In the genomic region with DNA sequence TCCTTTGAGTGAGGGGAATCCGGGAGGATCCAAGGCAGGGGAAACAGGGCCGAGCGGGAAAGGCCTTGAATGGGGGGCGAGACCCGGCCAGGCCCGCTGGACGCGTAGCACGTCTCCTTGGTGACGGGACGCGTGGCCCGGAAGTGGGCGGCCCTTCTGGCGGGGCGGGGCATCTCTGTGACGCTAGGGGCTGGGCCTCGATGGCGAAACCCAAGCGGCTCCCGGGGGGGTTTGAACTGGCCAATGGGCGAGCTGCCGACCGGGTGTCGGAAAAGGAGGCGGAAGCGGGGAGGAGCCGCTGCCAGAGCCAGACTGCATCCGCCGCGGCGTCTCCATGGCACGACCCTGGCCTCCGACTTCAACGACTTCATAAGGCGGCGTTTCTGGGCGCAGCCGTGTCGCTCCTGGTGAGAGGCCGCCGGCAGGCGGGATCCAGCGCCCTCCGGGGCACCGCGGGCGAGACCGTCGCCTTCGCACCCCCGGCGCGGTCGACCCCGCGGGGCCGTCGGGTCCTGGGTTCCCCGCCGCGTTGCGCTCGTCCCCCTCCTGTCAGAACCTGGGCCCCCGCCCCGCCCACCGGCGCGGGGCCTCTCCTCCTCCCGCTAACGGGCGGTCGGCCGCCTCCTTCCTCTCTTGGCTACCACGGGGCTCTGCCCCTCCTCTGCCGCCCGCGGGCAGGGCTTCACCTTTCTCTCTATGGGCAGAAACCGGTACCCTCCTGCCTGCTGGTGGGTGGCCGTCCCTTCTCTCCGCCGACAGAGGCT, we compare ENCODE assay signal across 8 cellular contexts. TPM values are rescaled to one million over a fixed set of nuclear protein-coding genes. Genes with fewer than 3 reads are reported as not detected.
DNase-seq lines count a peak whose midpoint lies in the region; ATAC-seq, FAIRE-seq and TF ChIP-seq lines count a peak whose summit lies in the region.

A gene (plus strand): TSS at position 158 of the 764 bp plus-strand sequence. CDS start 86 bp downstream, at position 244.

- H2AK9ac ChIP-seq in IMR-90 (replicated peaks; ENCODE audit: low read depth, low read length, poor library complexity): peak within 1 kb of the TSS; percentile 94

- H3K9me1 ChIP-seq in IMR-90 (ENCODE audit: insufficient read depth, low read length) (no peaks in the 10 kb centered on the region), endothelial cell of umbilical vein (replicated peaks; ENCODE audit: control insufficient read depth, extremely low read depth, insufficient read depth, low read length) (no peaks in the 10 kb centered on the region)

- H2AFZ ChIP-seq in IMR-90 (replicated peaks; ENCODE audit: low read length, poor library complexity) (peak within 1 kb of the TSS; percentile 100), OCI-LY7 (ENCODE audit: low read length) (peak within 1 kb of the TSS; percentile 48), endothelial cell of umbilical vein (ENCODE audit: low read depth, low read length) (peak within 1 kb of the TSS; percentile 66)

- no peak for TF ChIP-seq RAD21 in IMR-90 (IDR thresholded peaks at IDR 0.05; ENCODE audit: low read length)

- TF ChIP-seq CTCF in IMR-90 (conservative IDR thresholded peaks at IDR 0.05; ENCODE audit: low read depth, low read length): no peak
- TF ChIP-seq CTCF in OCI-LY7 (conservative IDR thresholded peaks at IDR 0.05; ENCODE audit: low read length): no peak
- TF ChIP-seq CTCF in endothelial cell of umbilical vein (IDR thresholded peaks at IDR 0.05; ENCODE audit: extremely low read depth in 1 of 2, insufficient read depth in 1 of 2, low read depth in 1 of 2, low read length in 2 of 2): no peak

- H2BK5ac ChIP-seq in IMR-90 (ENCODE audit: low read depth, low read length, poor library complexity, severe bottlenecking): peak within 1 kb of the TSS; percentile 77

- H3K79me2 ChIP-seq in OCI-LY7 (ENCODE audit: insufficient read depth, low read depth, low read length) (peaks cover 12% of the 10 kb centered on the region), endothelial cell of umbilical vein (ENCODE audit: control insufficient read depth, insufficient read depth, low read length) (peaks cover 9% of the 10 kb centered on the region)

- peak within 1 kb of the TSS; percentile 74 for H3K4me3 ChIP-seq in IMR-90 (ENCODE audit: insufficient read depth, low read depth, low read length)
- H3K4me3 ChIP-seq in OCI-LY7 (ENCODE audit: low read depth, low read length, poor library complexity, severe bottlenecking): peak within 1 kb of the TSS; percentile 76
- peak within 1 kb of the TSS; percentile 50 to 66 (median 55) for H3K4me3 ChIP-seq in endothelial cell of umbilical vein (replicated peaks in 1 of 3; ENCODE audit: insufficient read depth in 1 of 3, low read depth in 1 of 3, low read length in 3 of 3)

- H2BK120ac ChIP-seq in IMR-90 (ENCODE audit: low read depth, low read length): peak within 1 kb of the TSS; percentile 80; the same call in 1 of the 2 replicates

- H4K91ac ChIP-seq in IMR-90 (ENCODE audit: insufficient read depth, low read depth, low read length): peak within 1 kb of the TSS; percentile 62

- peak within 1 kb of the TSS; percentile 96 for H3K4me2 ChIP-seq in IMR-90 (ENCODE audit: low read depth, low read length)
- peak within 1 kb of the TSS; percentile 90 for H3K4me2 ChIP-seq in OCI-LY7 (ENCODE audit: low read length)
- H3K4me2 ChIP-seq in endothelial cell of umbilical vein (ENCODE audit: insufficient read depth, low read length): peak within 1 kb of the TSS; percentile 40

- peaks cover 6% of the 10 kb centered on the region; the same call in 1 of the 2 replicates for H3K4me1 ChIP-seq in IMR-90 (ENCODE audit: control insufficient read depth, insufficient read depth, low read length)
- peaks cover 10% of the 10 kb centered on the region for H3K4me1 ChIP-seq in OCI-LY7 (ENCODE audit: insufficient read depth, low read length, poor library complexity, severe bottlenecking)
- peaks cover 7% of the 10 kb centered on the region for H3K4me1 ChIP-seq in endothelial cell of umbilical vein (ENCODE audit: control insufficient read depth, extremely low read depth, insufficient read depth, low read length)

- POLR2A ChIA-PET in IMR-90 (lab: Charles Lee; ENCODE audit: unreplicated experiment) (interaction anchor here (0.7 kb wide), 1 partner anchor 27 kb away, joined by 3 read pairs; no protein-coding TSS in a partner anchor), OCI-LY7 (lab: Charles Lee) (interaction anchor here (0.6 kb wide), 1 partner anchor 221 kb away, joined by 3 read pairs; no protein-coding TSS in a partner anchor), endothelial cell of umbilical vein (lab: Charles Lee) (interaction anchor here (1.0 kb wide), 1 partner anchor 97 kb away, joined by 6 read pairs; a partner anchor contains a TSS)

- H3K36me3 ChIP-seq in IMR-90 (ENCODE audit: control insufficient read depth, insufficient read depth, low read length) (peaks cover 16% of the 10 kb centered on the region), OCI-LY7 (ENCODE audit: insufficient read depth, low read length) (peaks cover 20% of the 10 kb centered on the region), endothelial cell of umbilical vein (ENCODE audit: control insufficient read depth in 2 of 2, extremely low read depth in 1 of 2, insufficient read depth in 2 of 2, low read length in 2 of 2) (peaks cover 0 to 12% of the 10 kb centered on the region in 2 experiments)

- H3K27ac ChIP-seq in IMR-90 (ENCODE audit: insufficient read depth, low read length) (peak within 1 kb of the TSS; percentile 73), OCI-LY7 (ENCODE audit: low read depth, low read length, poor library complexity, severe bottlenecking) (peak within 1 kb of the TSS; percentile 75), endothelial cell of umbilical vein (ENCODE audit: insufficient read depth, low read depth, low read length) (peak within 1 kb of the TSS; percentile 64)

- intact Hi-C loops in IMR-90 (cut with micrococcal nuclease) (no loop called here), OCI-LY7 (cut with micrococcal nuclease; ENCODE audit: unreplicated experiment) (loop anchor here (2.0 to 5.0 kb wide), 5 partner anchors 49 to 427 kb away; a partner anchor contains a TSS), endothelial cell of umbilical vein (cut with micrococcal nuclease) (loop anchor here (1.0 to 2.0 kb wide), 5 partner anchors 18 to 96 kb away; a partner anchor contains a TSS)

- peak within 1 kb of the TSS; percentile 10; the same call in 1 of the 3 replicates for H2BK15ac ChIP-seq in IMR-90 (ENCODE audit: low read depth, low read length)

- H3K23ac ChIP-seq in IMR-90 (ENCODE audit: low read depth, low read length): peak within 1 kb of the TSS; percentile 74

- H2BK20ac ChIP-seq in IMR-90 (ENCODE audit: low read depth, low read length): no peak within 1 kb of the TSS

- TF ChIP-seq POLR2A in IMR-90 (IDR thresholded peaks at IDR 0.05; ENCODE audit: low read depth, low read length) (peak; percentile 89), endothelial cell of umbilical vein (IDR thresholded peaks at IDR 0.05; ENCODE audit: low read depth, low read length) (peak; percentile 86)

- H4K20me1 ChIP-seq in IMR-90 (ENCODE audit: insufficient read depth, low read length): 0 out of 2 replicates have a peak, but pooled peaks cover 4% of the 10 kb centered on the region
- 0 out of 2 replicates have a peak, but pooled peaks cover 4% of the 10 kb centered on the region for H4K20me1 ChIP-seq in OCI-LY7 (ENCODE audit: insufficient read depth, low read length)
- no peaks in the 10 kb centered on the region for H4K20me1 ChIP-seq in endothelial cell of umbilical vein (replicated peaks; ENCODE audit: control insufficient read depth, extremely low read depth, insufficient read depth, low read length)

- H3K56ac ChIP-seq in IMR-90 (ENCODE audit: extremely low read depth, insufficient read depth, low read length): peak within 1 kb of the TSS; percentile 58

- H3K9ac ChIP-seq in IMR-90 (ENCODE audit: low read depth, low read length) (peak within 1 kb of the TSS; percentile 66), endothelial cell of umbilical vein (replicated peaks; ENCODE audit: extremely low read depth, insufficient read depth, low read length) (peak within 1 kb of the TSS; percentile 70)

- 0% methylated on average over 29 of the region's 82 CpGs; no CpG with 5 or more reads in 1 of the 2 experiments for WGBS in IMR-90 (ENCODE audit: extremely low coverage in 2 of 2, insufficient read length in 1 of 2), 2 experiments

- peak within 1 kb of the TSS; percentile 98 for H3K14ac ChIP-seq in IMR-90 (replicated peaks; ENCODE audit: low read depth, low read length)

- H3K9me2 ChIP-seq in OCI-LY7 (ENCODE audit: insufficient read depth, low read length): no peaks in the 10 kb centered on the region

- peak; percentile 98 for FAIRE-seq in endothelial cell of umbilical vein (lab: Jason Lieb, UNC)

- peak within 1 kb of the TSS; percentile 94 for H3K4ac ChIP-seq in IMR-90 (ENCODE audit: low read depth, low read length)

- in situ Hi-C loops in IMR-90 (cut with MboI; ENCODE audit: low sequenced_read_pairs): no loop called here

- H3K9me3 ChIP-seq in IMR-90 (ENCODE audit: control insufficient read depth, insufficient read depth, low read length) (no peaks in the 10 kb centered on the region), OCI-LY7 (ENCODE audit: low read length) (no peaks in the 10 kb centered on the region), endothelial cell of umbilical vein (replicated peaks; ENCODE audit: control insufficient read depth, insufficient read depth, low read length) (no peaks in the 10 kb centered on the region)

- peak within 1 kb of the TSS; percentile 59 to 95 for H4K8ac ChIP-seq in IMR-90 (ENCODE audit: low read depth in 2 of 2, low read length in 2 of 2)

- peak; percentile 85 for DNase-seq in DMS 273 treated with DMSO at 0.1 percent for 48 hours (lab: John Stamatoyannopoulos, UW)
- peak; percentile 92 for DNase-seq in IMR-90
- DNase-seq in OCI-LY7 (ENCODE audit: low spot score): peak; percentile 98
- peak; percentile 98 for DNase-seq in activated CD8-positive, alpha-beta memory T cell treated with anti-CD3 and anti-CD28 coated beads, Interleukin-2, amount 50 U/mL, for 48 hours
- DNase-seq in endothelial cell of umbilical vein (ENCODE audit: low read depth, low spot score): peak; percentile 95
- peak; percentile 93 for DNase-seq in middle frontal gyrus (ENCODE audit: extremely low spot score, low spot score)
- DNase-seq in stimulated activated CD8-positive, alpha-beta memory T cell treated with anti-CD3 and anti-CD28 coated beads, Interleukin-2, amount 100 ng/mL, for 1 hour (ENCODE audit: low read depth in 2 of 2): peak; percentile 97 to 98

- peak within 1 kb of the TSS; percentile 76 for H4K5ac ChIP-seq in IMR-90 (ENCODE audit: low read depth, low read length)

- ATAC-seq in GM21528 (IDR thresholded peaks at IDR 0.05; ENCODE audit: low FRiP score, unreplicated experiment) (peak; percentile 76), IMR-90 (ENCODE audit: low read depth) (peak; percentile 92)

- CTCF ChIA-PET in IMR-90 (lab: Yijun Ruan, JAX): no interaction called here
- CTCF ChIA-PET in OCI-LY7 (lab: Charles Lee; ENCODE audit: unreplicated experiment): interaction anchor here (0.6 kb wide), 1 partner anchor 61 kb away, joined by 3 read pairs; no protein-coding TSS in a partner anchor
- CTCF ChIA-PET in endothelial cell of umbilical vein (lab: Charles Lee): interaction anchor here (0.6 to 1.3 kb wide), 2 partner anchors 17 to 52 kb away, joined by 3 to 11 read pairs; no protein-coding TSS in a partner anchor

- peaks cover 13 to 28% of the 10 kb centered on the region in 2 experiments for H3K79me1 ChIP-seq in IMR-90 (ENCODE audit: low read depth in 1 of 2, low read length in 2 of 2)

- BruUV-seq in IMR-90 (replicated peaks; lab: Mats Ljungman, UMichigan): no TSS peak
- BruUV-seq in OCI-LY7 (replicated peaks; lab: Mats Ljungman, UMichigan): TSS peak; percentile 21
- no TSS peak for BruUV-seq in endothelial cell of umbilical vein (replicated peaks; lab: Mats Ljungman, UMichigan)

- dilution Hi-C loops in IMR-90 (cut with HindIII; ENCODE audit: low sequenced_read_pairs, unreplicated experiment) (no loop called here), endothelial cell of umbilical vein (cut with MboI; ENCODE audit: extremely low pct_ligation_motif_present, low sequenced_read_pairs) (no loop called here)

- H3K27me3 ChIP-seq in IMR-90 (ENCODE audit: control insufficient read depth, insufficient read depth, low read length): no peaks in the 10 kb centered on the region
- no peaks in the 10 kb centered on the region for H3K27me3 ChIP-seq in endothelial cell of umbilical vein (ENCODE audit: control insufficient read depth in 2 of 2, insufficient read depth in 2 of 2, low read length in 2 of 2)

- H2AK5ac ChIP-seq in IMR-90 (ENCODE audit: low read depth, low read length): peak within 1 kb of the TSS; percentile 67

- peak within 1 kb of the TSS; percentile 62; the same call in 1 of the 2 replicates for H3K18ac ChIP-seq in IMR-90 (ENCODE audit: low read depth, low read length)

RNA-seq across cellular contexts. Expression of the gene that starts here (rescaled TPM):
- total RNA-seq in IMR-90 (2012; rRNA removed) (46.4 and 59.2 TPM in 2 replicates), OCI-LY7 (2022) (93.1 and 94.1 TPM in 2 replicates), endothelial cell of umbilical vein (49.5 and 50.5 TPM in 2 replicates)
- polyA plus RNA-seq in IMR-90 (2012; rRNA removed) (34.9 and 40.2 TPM in 2 replicates), endothelial cell of umbilical vein (12.8 and 16.7 TPM in 2 replicates)
- 10.1 and 11.6 TPM in 2 replicates for polyA plus RNA-seq in IMR-90 (2012; cell fraction: cytosol; rRNA removed)
- 113 and 193 TPM in 2 replicates for polyA plus RNA-seq in IMR-90 (2012; cell fraction: nucleus; rRNA removed; ENCODE audit: low replicate concordance)
- 84.4 and 94.3 TPM in 2 replicates for total RNA-seq in OCI-LY7 (2014; rRNA removed; shearing (Covaris generic))
- polyA plus RNA-seq in endothelial cell of umbilical vein (2011; cell fraction: cytosol; rRNA removed): 19.7 and 22.8 TPM in 2 replicates
- polyA plus RNA-seq in endothelial cell of umbilical vein (2011; cell fraction: nucleus; rRNA removed): 146 and 163 TPM in 2 replicates
- polyA plus RNA-seq in endothelial cell of umbilical vein (2012): 34.7 and 35.5 TPM in 2 replicates
- 14.0 and 16.3 TPM in 2 replicates for polyA minus RNA-seq in endothelial cell of umbilical vein
- 9.5 TPM for polyA minus RNA-seq in endothelial cell of umbilical vein (2011; cell fraction: cytosol; rRNA and poly(A)+ RNA removed)
- polyA minus RNA-seq in endothelial cell of umbilical vein (2011; cell fraction: nucleus; rRNA and poly(A)+ RNA removed): 19.2 and 23.2 TPM in 2 replicates

Comparison
In these comparisons a context has a peak if more than half of its experiments do, and no peak if none do; other contexts are left out.
1. Peak in every context shown above with its lines: DNase-seq, ATAC-seq, H3K4me3 ChIP-seq and H3K27ac ChIP-seq.
2. H2AFZ ChIP-seq: peak in every context shown above with its lines; median percentile 100 in IMR-90; 66 in endothelial cell of umbilical vein; 48 in OCI-LY7.
3. H3K4me2 ChIP-seq: peak in every context shown above with its lines; median percentile 96 in IMR-90; 90 in OCI-LY7; 40 in endothelial cell of umbilical vein.